In the genomic region with DNA sequence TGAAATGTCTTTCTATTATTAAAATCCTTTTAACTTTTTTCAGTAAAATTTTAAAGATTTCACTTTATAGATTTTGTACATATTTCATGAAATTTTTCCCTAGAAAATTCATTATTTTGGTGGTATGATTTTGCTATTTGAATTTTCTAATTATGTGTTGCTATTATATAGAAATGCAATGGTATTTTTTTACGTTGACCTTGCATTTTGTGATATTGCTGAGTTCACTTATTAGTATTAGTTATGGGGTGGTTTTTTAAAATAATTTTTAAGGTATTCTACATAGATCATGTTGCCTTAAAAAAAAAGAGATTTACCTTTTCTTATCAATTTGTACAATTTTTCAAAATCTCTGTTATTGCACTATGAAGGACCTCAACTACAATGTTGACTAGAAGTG, we compare ENCODE assay signal across 24 cellular contexts.
A peak's percentile ranks its signal among the peaks of the same experiment; 100 is the strongest.
DNase-seq lines count a peak whose midpoint lies in the region; ATAC-seq, FAIRE-seq and TF ChIP-seq lines count a peak whose summit lies in the region.
"Had no signal": no experiment of that assay in that cellular context is flagged by ENCODE, and none has a peak within 500 bp of the region (broad histone marks: within the 10 kb centered on the region; RNA-seq: fewer than 3 reads in every experiment).

No MANE protein-coding gene starts in this region.

- no peaks in the 10 kb centered on the region for H3K79me2 ChIP-seq in HepG2 (ENCODE audit: insufficient read depth, low read length)

- CTCF ChIA-PET in HepG2 (lab: Yijun Ruan, JAX; ENCODE audit: low intra/inter-chr PET ratio, low total read pairs): no interaction called here

- H3K9ac ChIP-seq in HepG2 (ENCODE audit: insufficient read depth, low read depth, low read length) (no peak overlapping the region), kidney (ENCODE audit: low read length in 2 of 2) (no peak overlapping the region)
- H3K9ac ChIP-seq: BLaER1 treated with 17β-estradiol and CSF1 and Interleukin-3, amounts not matched to agents 10 nM and 100 nM; GM23248 had no signal

- no peak overlapping the region for H3K27ac ChIP-seq in HepG2 (ENCODE audit: extremely low read length, insufficient read depth, low read length)
- no peak overlapping the region for H3K27ac ChIP-seq in right lobe of liver
- no peak overlapping the region for H3K27ac ChIP-seq in kidney (ENCODE audit: low read depth in 2 of 2, low read length in 2 of 2)
- H3K27ac ChIP-seq: 22Rv1; BLaER1 treated with 17β-estradiol and CSF1 and Interleukin-3, amounts not matched to agents 10 nM and 100 nM; GM23248 had no signal

- no peaks in the 10 kb centered on the region for H3K9me3 ChIP-seq in HepG2 (ENCODE audit: low read length)
- no peaks in the 10 kb centered on the region for H3K9me3 ChIP-seq in right lobe of liver
- H3K9me3 ChIP-seq in kidney (ENCODE audit: control insufficient read depth in 1 of 2, low read length in 2 of 2): no peaks in the 10 kb centered on the region
- H3K9me3 ChIP-seq: BE2C had no signal

- H3K27me3 ChIP-seq in HepG2 (ENCODE audit: control insufficient read depth in 1 of 2, insufficient read depth in 2 of 2, low read length in 2 of 2): no peaks in the 10 kb centered on the region
- H3K27me3 ChIP-seq in right lobe of liver: no peaks in the 10 kb centered on the region
- H3K27me3 ChIP-seq: BE2C; BLaER1 treated with 17β-estradiol and CSF1 and Interleukin-3, amounts not matched to agents 10 nM and 100 nM had no signal

- H3K4me3 ChIP-seq in HepG2 (replicated peaks in 1 of 3; ENCODE audit: insufficient read depth in 1 of 3, low read depth in 2 of 3, low read length in 3 of 3) (no peak overlapping the region), right lobe of liver (no peak overlapping the region), kidney (ENCODE audit: low read length in 2 of 2) (no peak overlapping the region)
- H3K4me3 ChIP-seq: BLaER1 treated with 17β-estradiol and CSF1 and Interleukin-3, amounts not matched to agents 10 nM and 100 nM; GM23248 had no signal

- H2AFZ ChIP-seq in HepG2 (ENCODE audit: low read length): no peak overlapping the region
- H2AFZ ChIP-seq: GM23248 had no signal

- TF ChIP-seq CTCF in HepG2 (CRISPR knock-in tag; IDR thresholded peaks at IDR 0.05): no peak
- TF ChIP-seq CTCF in right lobe of liver (IDR thresholded peaks at IDR 0.05): no peak
- no peak for TF ChIP-seq CTCF in kidney (IDR thresholded peaks at IDR 0.05; ENCODE audit: borderline replicate concordance, extremely low read depth, insufficient read depth)
- no peak for TF ChIP-seq CTCF in GM13976 (IDR thresholded peaks at IDR 0.05; ENCODE audit: borderline replicate concordance, control extremely low read depth, extremely low read depth, insufficient read depth, missing control alignments)

- H3K4me2 ChIP-seq in HepG2 (ENCODE audit: low read depth, low read length): no peak overlapping the region
- H3K4me2 ChIP-seq: BLaER1 treated with 17β-estradiol and CSF1 and Interleukin-3, amounts not matched to agents 10 nM and 100 nM had no signal

- DNase-seq in HepG2 (ENCODE audit: low spot score) (no peak), right lobe of liver (no peak), kidney (no peak), GM13976 (ENCODE audit: low spot score) (no peak), NCI-H187 (lab: John Stamatoyannopoulos, UW) (no peak)
- DNase-seq in activated CD8-positive, alpha-beta memory T cell treated with anti-CD3 and anti-CD28 coated beads, Interleukin-2, amount 50 U/mL, for 48 hours: no peak
- DNase-seq: ACHN; AML-193; BE2C; Calu3; CD4-positive, alpha-beta T cell; COR-L47; DMS53; DMS79 treated with DMSO at 0.1 percent for 48 hours; GF-D8; GM23248; H7; HCEC 1CT had no signal

- no peak for TF ChIP-seq EP300 in HepG2 (IDR thresholded peaks at IDR 0.05; ENCODE audit: low read depth in 2 of 2, low read length in 2 of 2)
- no peak for TF ChIP-seq EP300 in HepG2 (CRISPR knock-in tag; IDR thresholded peaks at IDR 0.05; ENCODE audit: borderline replicate concordance)

- no peak for TF ChIP-seq RAD21 in HepG2 (CRISPR knock-in tag; IDR thresholded peaks at IDR 0.05)

- in situ Hi-C loops in HepG2 (cut with HindIII; ENCODE audit: extremely low pct_ligation_motif_present, low pct_unique_long_range_greater_than_20kb) (no loop called here), GM13976 (cut with MboI; ENCODE audit: low sequenced_read_pairs, unreplicated experiment) (no loop called here)

- H3K4me1 ChIP-seq in HepG2 (ENCODE audit: insufficient read depth, low read length) (peaks cover 10% of the 10 kb centered on the region), right lobe of liver (peaks cover 0 to 4% (median 0%) of the 10 kb centered on the region in 4 donors), kidney (ENCODE audit: control insufficient read depth in 1 of 2, insufficient read depth in 1 of 2, low read depth in 1 of 2, low read length in 2 of 2) (no peaks in the 10 kb centered on the region)

- BruUV-seq in HepG2 (replicated peaks; lab: Mats Ljungman, UMichigan): no TSS peak

- whole genome bisulfite sequencing in HepG2 (ENCODE audit: low lambda C conversion rate): 0% methylated on average over 1 of the region's 1 CpG
- 0% methylated on average over 1 of the region's 1 CpG for WGBS in right lobe of liver (ENCODE audit: insufficient coverage, low coverage, low lambda C conversion rate, missing lambda C conversion rate)

- ATAC-seq in HepG2 (no peak), right lobe of liver (no peak)

- FAIRE-seq in HepG2 (lab: Jason Lieb, UNC) (no peak), colon (lab: Jason Lieb, UNC) (peak; percentile 28), kidney (lab: Jason Lieb, UNC) (peak; percentile 61)
- FAIRE-seq: A204.1, GM12891, H1 had no signal

- intact Hi-C loops in HepG2 (cut with micrococcal nuclease; ENCODE audit: unreplicated experiment): loop anchor here (10.0 kb wide), 1 partner anchor 56 kb away; no protein-coding TSS in a partner anchor
- intact Hi-C loops in right lobe of liver (cut with DNase I): no loop called here
- intact Hi-C loops in kidney (cut with DNase I): no loop called here

- H3K36me3 ChIP-seq in HepG2 (replicated peaks in 1 of 2; ENCODE audit: control insufficient read depth in 1 of 2, insufficient read depth in 2 of 2, low read length in 2 of 2) (no peaks in the 10 kb centered on the region), right lobe of liver (no peaks in the 10 kb centered on the region), kidney (ENCODE audit: control insufficient read depth in 1 of 2, insufficient read depth in 2 of 2, low read length in 2 of 2) (no peaks in the 10 kb centered on the region)
- H3K36me3 ChIP-seq: BE2C; BLaER1 treated with 17β-estradiol and CSF1 and Interleukin-3, amounts not matched to agents 10 nM and 100 nM had no signal

- no peak for TF ChIP-seq POLR2A in HepG2 (IDR thresholded peaks at IDR 0.05; ENCODE audit: insufficient read depth in 1 of 2, low read depth in 2 of 2, low read length in 2 of 2)
- no peak for TF ChIP-seq POLR2A in right lobe of liver (IDR thresholded peaks at IDR 0.05)

- POLR2A ChIA-PET in HepG2 (lab: Yijun Ruan, JAX): no interaction called here

- H4K20me1 ChIP-seq in HepG2 (ENCODE audit: insufficient read depth, low read length): no peaks in the 10 kb centered on the region
- H4K20me1 ChIP-seq: BLaER1 treated with 17β-estradiol and CSF1 and Interleukin-3, amounts not matched to agents 10 nM and 100 nM had no signal

TF ChIP-seq in HepG2, 621 proteins besides CTCF, POLR2A, EP300 and RAD21:
- TF ChIP-seq IKZF4 (CRISPR knock-in tag; IDR thresholded peaks at IDR 0.05; ENCODE audit: borderline replicate concordance, low read depth, not compliant biosample characterization) (no peak), THAP7 (CRISPR knock-in tag; IDR thresholded peaks at IDR 0.05) (no peak), MAFK (conservative IDR thresholded peaks at IDR 0.05 in 1 of 2, IDR thresholded peaks at IDR 0.05 in 1 of 2; ENCODE audit: low read length in 2 of 2) (peak; percentile 48 to 79; a peak in 2 of 4 replicates), ZNF205 (CRISPR knock-in tag; IDR thresholded peaks at IDR 0.05) (no peak), MAFF (IDR thresholded peaks at IDR 0.05; ENCODE audit: low read depth, low read length) (peak; percentile 73)
- TF ChIP-seq, protein P1, sequence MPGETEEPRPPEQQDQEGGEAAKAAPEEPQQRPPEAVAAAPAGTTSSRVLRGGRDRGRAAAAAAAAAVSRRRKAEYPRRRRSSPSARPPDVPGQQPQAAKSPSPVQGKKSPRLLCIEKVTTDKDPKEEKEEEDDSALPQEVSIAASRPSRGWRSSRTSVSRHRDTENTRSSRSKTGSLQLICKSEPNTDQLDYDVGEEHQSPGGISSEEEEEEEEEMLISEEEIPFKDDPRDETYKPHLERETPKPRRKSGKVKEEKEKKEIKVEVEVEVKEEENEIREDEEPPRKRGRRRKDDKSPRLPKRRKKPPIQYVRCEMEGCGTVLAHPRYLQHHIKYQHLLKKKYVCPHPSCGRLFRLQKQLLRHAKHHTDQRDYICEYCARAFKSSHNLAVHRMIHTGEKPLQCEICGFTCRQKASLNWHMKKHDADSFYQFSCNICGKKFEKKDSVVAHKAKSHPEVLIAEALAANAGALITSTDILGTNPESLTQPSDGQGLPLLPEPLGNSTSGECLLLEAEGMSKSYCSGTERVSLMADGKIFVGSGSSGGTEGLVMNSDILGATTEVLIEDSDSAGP (CRISPR knock-in tag; IDR thresholded peaks at IDR 0.05; ENCODE audit: borderline replicate concordance): no peak
